19 cellular contexts compared by ENCODE assay signal in genomic region chr18:76306685-76307292, GRCh38.
DNase-seq lines count a peak whose midpoint lies in the region; ATAC-seq, FAIRE-seq and TF ChIP-seq lines count a peak whose summit lies in the region.
"Had no signal": no experiment of that assay in that cellular context is flagged by ENCODE, and none has a peak within 500 bp of the region (broad histone marks: within the 10 kb centered on the region; RNA-seq: fewer than 3 reads in every experiment).

No MANE protein-coding gene starts in this region.

- no peak for TF ChIP-seq EP300 in HepG2 (IDR thresholded peaks at IDR 0.05; ENCODE audit: low read depth in 2 of 2, low read length in 2 of 2)
- TF ChIP-seq EP300 in HepG2 (CRISPR knock-in tag; IDR thresholded peaks at IDR 0.05; ENCODE audit: borderline replicate concordance): no peak

- no peaks in the 10 kb centered on the region for H3K4me1 ChIP-seq in HepG2 (ENCODE audit: insufficient read depth, low read length)
- H3K4me1 ChIP-seq in right lobe of liver: no peaks in the 10 kb centered on the region
- H3K4me1 ChIP-seq: HAP-1, left ventricle myocardium inferior, SJSA1, upper lobe of left lung had no signal

- H3K36me3 ChIP-seq in HepG2 (replicated peaks in 1 of 2; ENCODE audit: control insufficient read depth in 1 of 2, insufficient read depth in 2 of 2, low read length in 2 of 2) (no peaks in the 10 kb centered on the region), right lobe of liver (no peaks in the 10 kb centered on the region)
- H3K36me3 ChIP-seq: HAP-1, left ventricle myocardium inferior, SJSA1, upper lobe of left lung had no signal

- DNase-seq in HepG2 (ENCODE audit: low spot score) (no peak), right lobe of liver (no peak), KBM-7 (peak; percentile 18), WTC11 (ENCODE audit: low spot score) (peak; percentile 48), NK-92 (lab: John Stamatoyannopoulos, UW; ENCODE audit: unreplicated experiment) (no peak)
- DNase-seq in stimulated activated CD8-positive, alpha-beta memory T cell treated with anti-CD3 and anti-CD28 coated beads, Interleukin-4, amount 100 ng/mL, for 48 hours: peak; percentile 29
- no peak for DNase-seq in activated T-cell treated with anti-CD3 and anti-CD28 coated beads, Interleukin-2, amount 50 U/mL, for 72 hours
- DNase-seq: activated CD8-positive, alpha-beta memory T cell treated with anti-CD3 and anti-CD28 coated beads, Interleukin-2, amount 50 U/mL, for 48 hours; cerebellar nuclear complex; hippocampal formation; left ventricle myocardium inferior; naive thymus-derived CD8-positive, alpha-beta T cell; NCI-H187; NCI-H526 treated with DMSO at 0.1 percent for 48 hours; upper lobe of left lung had no signal

- ATAC-seq in HepG2 (no peak), right lobe of liver (no peak), WTC11 (peak; percentile 77), SK-N-SH treated with all-trans-retinoic acid at 6 μM for 48 hours (no peak)
- ATAC-seq in activated T-cell treated with anti-CD3 and anti-CD28 coated beads, Interleukin-2, amount 50 U/mL, for 72 hours (replicated peaks in 1 of 2): no peak
- ATAC-seq: naive thymus-derived CD8-positive, alpha-beta T cell had no signal

- no peak overlapping the region for H3K27ac Mint-ChIP-seq in WTC11
- H3K27ac Mint-ChIP-seq in activated T-cell treated with anti-CD3 and anti-CD28 coated beads, Interleukin-2, amount 50 U/mL, for 72 hours: no peak overlapping the region

- no peaks in the 10 kb centered on the region; the same call in 1 of the 2 replicates for H3K9me3 Mint-ChIP-seq in WTC11
- no peaks in the 10 kb centered on the region for H3K9me3 Mint-ChIP-seq in activated T-cell treated with anti-CD3 and anti-CD28 coated beads, Interleukin-2, amount 50 U/mL, for 72 hours
- H3K9me3 Mint-ChIP-seq: naive thymus-derived CD8-positive, alpha-beta T cell had no signal

- no peaks in the 10 kb centered on the region for H4K20me1 ChIP-seq in HepG2 (ENCODE audit: insufficient read depth, low read length)

- CTCF ChIA-PET in HepG2 (lab: Yijun Ruan, JAX; ENCODE audit: low intra/inter-chr PET ratio, low total read pairs) (no interaction called here), WTC11 (lab: Charles Lee) (interaction anchor here (0.6 to 1.7 kb wide), 17 partner anchors 8 to 1458 kb away, joined by 3 to 30 read pairs (median 3); no protein-coding TSS in a partner anchor)

- H3K9ac ChIP-seq in HepG2 (ENCODE audit: insufficient read depth, low read depth, low read length): no peak overlapping the region

- no peaks in the 10 kb centered on the region for H3K79me2 ChIP-seq in HepG2 (ENCODE audit: insufficient read depth, low read length)

- TF ChIP-seq CTCF in HepG2 (CRISPR knock-in tag; IDR thresholded peaks at IDR 0.05) (peak; percentile 33; the same call in 1 of the 2 replicates), right lobe of liver (IDR thresholded peaks at IDR 0.05) (no peak), WTC11 (IDR thresholded peaks at IDR 0.05) (peak; percentile 42; the same call in 1 of the 2 replicates)

- intact Hi-C loops in HepG2 (cut with micrococcal nuclease; ENCODE audit: unreplicated experiment) (no loop called here), right lobe of liver (cut with DNase I) (no loop called here)

- H2AFZ ChIP-seq in HepG2 (ENCODE audit: low read length): no peak overlapping the region

- no peaks in the 10 kb centered on the region for H3K27me3 Mint-ChIP-seq in WTC11 (ENCODE audit: low read depth)
- H3K27me3 Mint-ChIP-seq in activated T-cell treated with anti-CD3 and anti-CD28 coated beads, Interleukin-2, amount 50 U/mL, for 72 hours (ENCODE audit: low read depth): peaks cover 8% of the 10 kb centered on the region

- no peak overlapping the region for H3K4me3 Mint-ChIP-seq in WTC11
- H3K4me3 Mint-ChIP-seq in activated T-cell treated with anti-CD3 and anti-CD28 coated beads, Interleukin-2, amount 50 U/mL, for 72 hours: no peak overlapping the region
- H3K4me3 Mint-ChIP-seq: naive thymus-derived CD8-positive, alpha-beta T cell had no signal

- no peaks in the 10 kb centered on the region for H3K36me3 Mint-ChIP-seq in WTC11
- H3K36me3 Mint-ChIP-seq in activated T-cell treated with anti-CD3 and anti-CD28 coated beads, Interleukin-2, amount 50 U/mL, for 72 hours (ENCODE audit: insufficient read depth in 2 of 2): no peaks in the 10 kb centered on the region
- H3K36me3 Mint-ChIP-seq: naive thymus-derived CD8-positive, alpha-beta T cell had no signal

- no peak for TF ChIP-seq RAD21 in HepG2 (CRISPR knock-in tag; IDR thresholded peaks at IDR 0.05)

- peaks cover 6% of the 10 kb centered on the region; the same call in 1 of the 2 replicates for H3K4me1 Mint-ChIP-seq in WTC11
- H3K4me1 Mint-ChIP-seq in activated T-cell treated with anti-CD3 and anti-CD28 coated beads, Interleukin-2, amount 50 U/mL, for 72 hours (ENCODE audit: low read depth): no peaks in the 10 kb centered on the region
- H3K4me1 Mint-ChIP-seq: naive thymus-derived CD8-positive, alpha-beta T cell had no signal

- no peak for FAIRE-seq in HepG2 (lab: Jason Lieb, UNC)

- BruUV-seq in HepG2 (replicated peaks; lab: Mats Ljungman, UMichigan): no TSS peak

- in situ Hi-C loops in HepG2 (cut with HindIII; ENCODE audit: extremely low pct_ligation_motif_present, low pct_unique_long_range_greater_than_20kb) (no loop called here), KBM-7 (cut with MboI; ENCODE audit: low pct_unique_long_range_greater_than_20kb, low sequenced_read_pairs) (no loop called here)

- 2% methylated on average over 9 of the region's 9 CpGs for WGBS in HepG2 (ENCODE audit: low lambda C conversion rate)
- WGBS in right lobe of liver (ENCODE audit: insufficient coverage, low coverage, low lambda C conversion rate, missing lambda C conversion rate): 74% methylated on average over 9 of the region's 9 CpGs

- TF ChIP-seq POLR2A in HepG2 (IDR thresholded peaks at IDR 0.05; ENCODE audit: insufficient read depth in 1 of 2, low read depth in 2 of 2, low read length in 2 of 2): no peak
- no peak for TF ChIP-seq POLR2A in right lobe of liver (IDR thresholded peaks at IDR 0.05)

- no peak overlapping the region for H3K4me3 ChIP-seq in HepG2 (replicated peaks in 1 of 3; ENCODE audit: insufficient read depth in 1 of 3, low read depth in 2 of 3, low read length in 3 of 3)
- no peak overlapping the region for H3K4me3 ChIP-seq in right lobe of liver
- H3K4me3 ChIP-seq: HAP-1, left ventricle myocardium inferior, SJSA1, upper lobe of left lung had no signal

- POLR2A ChIA-PET in HepG2 (lab: Yijun Ruan, JAX) (no interaction called here), WTC11 (lab: Charles Lee) (interaction anchor here (1.1 kb wide), 1 partner anchor 10 kb away, joined by 3 read pairs; no protein-coding TSS in a partner anchor)

- no peak overlapping the region for H3K4me2 ChIP-seq in HepG2 (ENCODE audit: low read depth, low read length)

- no peaks in the 10 kb centered on the region for H3K9me3 ChIP-seq in HepG2 (ENCODE audit: low read length)
- no peaks in the 10 kb centered on the region for H3K9me3 ChIP-seq in right lobe of liver
- H3K9me3 ChIP-seq: HAP-1, left ventricle myocardium inferior, SJSA1, upper lobe of left lung had no signal

- no peaks in the 10 kb centered on the region; a peak in 2 of 5 replicates for H3K27me3 ChIP-seq in HepG2 (ENCODE audit: control insufficient read depth in 1 of 2, insufficient read depth in 2 of 2, low read length in 2 of 2)
- H3K27me3 ChIP-seq in right lobe of liver: no peaks in the 10 kb centered on the region
- H3K27me3 ChIP-seq: upper lobe of left lung had no signal

- H3K27ac ChIP-seq in HepG2 (ENCODE audit: extremely low read length, insufficient read depth, low read length) (no peak overlapping the region), right lobe of liver (no peak overlapping the region)
- H3K27ac ChIP-seq: left ventricle myocardium inferior, SJSA1, upper lobe of left lung, VCaP had no signal

TF ChIP-seq in HepG2, 621 proteins besides CTCF, POLR2A, EP300 and RAD21 (continues in another document):
- TF ChIP-seq ZNF224 (CRISPR knock-in tag; IDR thresholded peaks at IDR 0.05) (no peak), NONO (IDR thresholded peaks at IDR 0.05) (no peak), NONO (CRISPR knock-in tag; conservative IDR thresholded peaks at IDR 0.05) (no peak)

TF ChIP-seq in WTC11, 78 proteins besides CTCF, POLR2A, EP300 and RAD21 (continues in another document):
- TF ChIP-seq, protein P1, sequence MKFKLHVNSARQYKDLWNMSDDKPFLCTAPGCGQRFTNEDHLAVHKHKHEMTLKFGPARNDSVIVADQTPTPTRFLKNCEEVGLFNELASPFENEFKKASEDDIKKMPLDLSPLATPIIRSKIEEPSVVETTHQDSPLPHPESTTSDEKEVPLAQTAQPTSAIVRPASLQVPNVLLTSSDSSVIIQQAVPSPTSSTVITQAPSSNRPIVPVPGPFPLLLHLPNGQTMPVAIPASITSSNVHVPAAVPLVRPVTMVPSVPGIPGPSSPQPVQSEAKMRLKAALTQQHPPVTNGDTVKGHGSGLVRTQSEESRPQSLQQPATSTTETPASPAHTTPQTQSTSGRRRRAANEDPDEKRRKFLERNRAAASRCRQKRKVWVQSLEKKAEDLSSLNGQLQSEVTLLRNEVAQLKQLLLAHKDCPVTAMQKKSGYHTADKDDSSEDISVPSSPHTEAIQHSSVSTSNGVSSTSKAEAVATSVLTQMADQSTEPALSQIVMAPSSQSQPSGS (CRISPR knock-in tag; IDR thresholded peaks at IDR 0.05; ENCODE audit: borderline replicate concordance, low read depth): no peak

TF ChIP-seq in SK-N-SH treated with all-trans-retinoic acid at 6 μM for 48 hours, 23 proteins besides CTCF, POLR2A, EP300 and RAD21 (continues in another document):
- TF ChIP-seq ZNF565 (CRISPR knock-in tag; conservative IDR thresholded peaks at IDR 0.05; ENCODE audit: low read depth) (no peak), ESRRG (CRISPR knock-in tag; IDR thresholded peaks at IDR 0.05) (no peak), ZNF8 (CRISPR knock-in tag; IDR thresholded peaks at IDR 0.05) (no peak), TCF4 (CRISPR knock-in tag; IDR thresholded peaks at IDR 0.05; ENCODE audit: borderline replicate concordance) (no peak), ZFP30 (CRISPR knock-in tag; IDR thresholded peaks at IDR 0.05) (no peak), SNAI2 (CRISPR knock-in tag; IDR thresholded peaks at IDR 0.05) (no peak), CSDC2 (CRISPR knock-in tag; IDR thresholded peaks at IDR 0.05) (no peak)
- TF ChIP-seq, protein P2, sequence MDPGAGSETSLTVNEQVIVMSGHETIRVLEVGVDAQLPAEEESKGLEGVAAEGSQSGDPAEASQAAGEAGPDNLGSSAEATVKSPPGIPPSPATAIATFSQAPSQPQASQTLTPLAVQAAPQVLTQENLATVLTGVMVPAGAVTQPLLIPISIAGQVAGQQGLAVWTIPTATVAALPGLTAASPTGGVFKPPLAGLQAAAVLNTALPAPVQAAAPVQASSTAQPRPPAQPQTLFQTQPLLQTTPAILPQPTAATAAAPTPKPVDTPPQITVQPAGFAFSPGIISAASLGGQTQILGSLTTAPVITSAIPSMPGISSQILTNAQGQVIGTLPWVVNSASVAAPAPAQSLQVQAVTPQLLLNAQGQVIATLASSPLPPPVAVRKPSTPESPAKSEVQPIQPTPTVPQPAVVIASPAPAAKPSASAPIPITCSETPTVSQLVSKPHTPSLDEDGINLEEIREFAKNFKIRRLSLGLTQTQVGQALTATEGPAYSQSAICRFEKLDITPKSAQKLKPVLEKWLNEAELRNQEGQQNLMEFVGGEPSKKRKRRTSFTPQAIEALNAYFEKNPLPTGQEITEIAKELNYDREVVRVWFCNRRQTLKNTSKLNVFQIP (CRISPR knock-in tag; IDR thresholded peaks at IDR 0.05; ENCODE audit: borderline replicate concordance, low read depth): no peak

Comparison
In these comparisons a context has a peak if more than half of its experiments do, and no peak if none do; other contexts are left out.
1. CTCF ChIP-seq: peak in HepG2 (single experiment) and WTC11 (single experiment); none in right lobe of liver (0 of 4).
2. DNase-seq: peak in KBM-7 (single experiment), WTC11 (single experiment) and stimulated activated CD8-positive, alpha-beta memory T cell treated with anti-CD3 and anti-CD28 coated beads, Interleukin-4, amount 100 ng/mL, for 48 hours (single experiment); none in HepG2 (single experiment), right lobe of liver (0 of 3), activated T-cell treated with anti-CD3 and anti-CD28 coated beads, Interleukin-2, amount 50 U/mL, for 72 hours (0 of 2) and NK-92 (single experiment).
3. Of the 50 proteins assayed by ChIP-seq in both HepG2 and WTC11: peak only in HepG2: none; only in WTC11: none; in both: CTCF; in neither: 49.